14 cellular contexts compared by ENCODE assay signal in the genomic region with DNA sequence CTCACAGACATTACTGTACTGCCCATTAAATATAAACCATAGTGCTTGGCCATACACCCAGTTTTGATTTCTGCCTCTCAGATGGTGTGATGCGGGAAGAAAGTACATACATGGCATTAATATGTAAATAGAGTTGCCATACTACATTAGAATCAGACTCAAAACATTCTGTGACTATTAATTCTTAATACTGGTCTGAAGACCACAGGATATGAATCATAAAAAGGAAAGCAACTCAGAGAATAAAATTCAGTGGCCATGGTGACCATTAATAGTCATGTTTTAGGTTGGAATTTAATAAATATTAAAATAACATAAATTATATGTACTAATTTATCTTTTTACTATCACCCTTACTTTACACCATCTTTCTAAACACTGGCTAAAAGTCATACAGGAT. TPM values are rescaled to one million over a fixed set of nuclear protein-coding genes. Genes with fewer than 3 reads are reported as not detected.
DNase-seq lines count a peak whose midpoint lies in the region; ATAC-seq and TF ChIP-seq lines count a peak whose summit lies in the region.
"Had no signal": no experiment of that assay in that cellular context is flagged by ENCODE, and none has a peak within 500 bp of the region (broad histone marks: within the 10 kb centered on the region; RNA-seq: fewer than 3 reads in every experiment).

No MANE protein-coding gene starts in this region.

- DNase-seq in HCEC 1CT: peak; percentile 33
- DNase-seq in activated naive CD8-positive, alpha-beta T cell treated with anti-CD3 and anti-CD28 coated beads, Interleukin-2, amount 50 U/mL, for 24 hours: no peak
- DNase-seq in iris pigment epithelial cell (ENCODE audit: low read depth): peak; percentile 55
- no peak for DNase-seq in thoracic aorta (ENCODE audit: low spot score)
- no peak for DNase-seq in neuronal stem cell (ENCODE audit: low spot score)
- DNase-seq in hippocampal formation (lab: John Stamatoyannopoulos, UW): no peak
- DNase-seq: activated CD4-positive, alpha-beta T cell treated with anti-CD3 and anti-CD28 coated beads for 4 hours; CD4-positive, alpha-beta memory T cell; GF-D8; MM.1S; stimulated activated CD4-positive, alpha-beta T cell treated with anti-CD3 and anti-CD28 coated beads, Interleukin-2, amount 100 ng/mL, for 24 hours; T-helper 2 cell had no signal

- H3K4me1 ChIP-seq in thoracic aorta (ENCODE audit: control insufficient read depth in 1 of 2, low read depth in 2 of 2) (peaks cover 19 to 37% of the 10 kb centered on the region in 2 donors), neuronal stem cell (ENCODE audit: control insufficient read depth in 2 of 2, insufficient read depth in 1 of 2, low read depth in 1 of 2, low read length in 2 of 2) (peaks cover 0 to 9% of the 10 kb centered on the region in 2 donors)

- H4K8ac ChIP-seq in neuronal stem cell (ENCODE audit: low read depth, low read length): no peak overlapping the region

- H2BK5ac ChIP-seq in neuronal stem cell (ENCODE audit: low read length): no peak overlapping the region

- no peak overlapping the region for H2BK12ac ChIP-seq in neuronal stem cell (ENCODE audit: low read length)

- no peaks in the 10 kb centered on the region for H3K36me3 Mint-ChIP-seq in activated naive CD8-positive, alpha-beta T cell treated with anti-CD3 and anti-CD28 coated beads, Interleukin-2, amount 50 U/mL, for 24 hours (ENCODE audit: low read depth)
- H3K36me3 Mint-ChIP-seq: CD4-positive, alpha-beta memory T cell had no signal

- H3K4me3 ChIP-seq in thoracic aorta: peak overlapping the region; percentile 44
- no peak overlapping the region for H3K4me3 ChIP-seq in neuronal stem cell (ENCODE audit: low read length in 2 of 2)

- H3K36me3 ChIP-seq in thoracic aorta (no peaks in the 10 kb centered on the region), neuronal stem cell (replicated peaks in 1 of 2; ENCODE audit: control insufficient read depth in 2 of 2, insufficient read depth in 2 of 2, low read length in 2 of 2) (no peaks in the 10 kb centered on the region)

- H3K79me1 ChIP-seq in neuronal stem cell (ENCODE audit: low read depth, low read length): no peaks in the 10 kb centered on the region

- whole genome bisulfite sequencing in neuronal stem cell (ENCODE audit: extremely low coverage in 2 of 2, insufficient read length in 2 of 2, insufficient replicate concordance in 1 of 2), 2 donors: no CpG with 5 or more reads among the region's 1 CpG

- no peaks in the 10 kb centered on the region for H3K9me3 ChIP-seq in thoracic aorta
- H3K9me3 ChIP-seq in neuronal stem cell (replicated peaks in 1 of 2; ENCODE audit: control insufficient read depth in 2 of 2, insufficient read depth in 1 of 2, low read depth in 1 of 2, low read length in 2 of 2): no peaks in the 10 kb centered on the region

- no peak overlapping the region for H3K23ac ChIP-seq in neuronal stem cell (ENCODE audit: low read depth, low read length, poor library complexity)

- no peaks in the 10 kb centered on the region for H3K27me3 Mint-ChIP-seq in activated naive CD8-positive, alpha-beta T cell treated with anti-CD3 and anti-CD28 coated beads, Interleukin-2, amount 50 U/mL, for 24 hours
- H3K27me3 Mint-ChIP-seq: CD4-positive, alpha-beta memory T cell; progenitor cell of endocrine pancreas had no signal

- no peaks in the 10 kb centered on the region for H3K9me3 Mint-ChIP-seq in activated naive CD8-positive, alpha-beta T cell treated with anti-CD3 and anti-CD28 coated beads, Interleukin-2, amount 50 U/mL, for 24 hours
- H3K9me3 Mint-ChIP-seq: CD4-positive, alpha-beta memory T cell had no signal

- H3K9ac ChIP-seq in neuronal stem cell (ENCODE audit: low read depth, low read length, poor library complexity): no peak overlapping the region

- H3K4me1 Mint-ChIP-seq in activated naive CD8-positive, alpha-beta T cell treated with anti-CD3 and anti-CD28 coated beads, Interleukin-2, amount 50 U/mL, for 24 hours: peaks cover 53% of the 10 kb centered on the region

- H4K91ac ChIP-seq in neuronal stem cell (ENCODE audit: low read depth, low read length, poor library complexity): no peak overlapping the region

- no peak overlapping the region for H3K4me3 Mint-ChIP-seq in activated naive CD8-positive, alpha-beta T cell treated with anti-CD3 and anti-CD28 coated beads, Interleukin-2, amount 50 U/mL, for 24 hours

- no peak overlapping the region for H2BK15ac ChIP-seq in neuronal stem cell (ENCODE audit: low read length)

- TF ChIP-seq CTCF in thoracic aorta (IDR thresholded peaks at IDR 0.05): no peak

- H2AK5ac ChIP-seq in neuronal stem cell (ENCODE audit: low read depth, low read length): no peak overlapping the region

- no peak overlapping the region for H3K4me2 ChIP-seq in neuronal stem cell (ENCODE audit: insufficient read depth, low read length, poor library complexity, severe bottlenecking)

- H3K18ac ChIP-seq in neuronal stem cell (ENCODE audit: low read length): no peak overlapping the region

- no peak overlapping the region for H2BK120ac ChIP-seq in neuronal stem cell (ENCODE audit: low read depth, low read length)

- no peak overlapping the region for H3K14ac ChIP-seq in neuronal stem cell (ENCODE audit: low read length)

- ATAC-seq in activated naive CD8-positive, alpha-beta T cell treated with anti-CD3 and anti-CD28 coated beads, Interleukin-2, amount 50 U/mL, for 24 hours: no peak
- ATAC-seq in thoracic aorta (ENCODE audit: insufficient number of reproducible peaks, low FRiP score, low read depth) (no peak), GM18909 (IDR thresholded peaks at IDR 0.05; ENCODE audit: poor library complexity, unreplicated experiment) (no peak)

- H3K27me3 ChIP-seq in thoracic aorta (replicated peaks; ENCODE audit: insufficient read depth) (no peaks in the 10 kb centered on the region), neuronal stem cell (ENCODE audit: control insufficient read depth in 3 of 3, insufficient read depth in 3 of 3, low read depth in 1 of 3, low read length in 3 of 3) (no peaks in the 10 kb centered on the region)

- H3K27ac Mint-ChIP-seq in activated naive CD8-positive, alpha-beta T cell treated with anti-CD3 and anti-CD28 coated beads, Interleukin-2, amount 50 U/mL, for 24 hours: peak overlapping the region; percentile 69
- H3K27ac Mint-ChIP-seq: progenitor cell of endocrine pancreas had no signal

- H3K4ac ChIP-seq in neuronal stem cell (ENCODE audit: low read length): no peak overlapping the region

- peak overlapping the region; percentile 58 to 68 for H3K27ac ChIP-seq in thoracic aorta
- no peak overlapping the region for H3K27ac ChIP-seq in neuronal stem cell (replicated peaks; ENCODE audit: low read length)

- H2AFZ ChIP-seq in neuronal stem cell (ENCODE audit: low read length): no peak overlapping the region

RNA-seq across cellular contexts. Expression of gene WDR75, which starts 33.0 kb away (rescaled TPM):
- total RNA-seq in thoracic aorta: 10 to 100 TPM; 34.8 to 58.7 TPM
- 46.7 TPM for polyA plus RNA-seq in neuronal stem cell (2013, experiment 1 of 2)
- 47.0 TPM for polyA plus RNA-seq in neuronal stem cell (2013, experiment 2 of 2)

Comparison
In these comparisons a context has a peak if more than half of its experiments do, and no peak if none do; other contexts are left out.
1. DNase-seq: peak in HCEC 1CT (single experiment) and iris pigment epithelial cell (single experiment); none in activated naive CD8-positive, alpha-beta T cell treated with anti-CD3 and anti-CD28 coated beads, Interleukin-2, amount 50 U/mL, for 24 hours (single experiment), thoracic aorta (single experiment), neuronal stem cell (single experiment) and hippocampal formation (0 of 2).